22 cellular contexts compared by ENCODE assay signal in genomic region chr3:188341501-188341900, GRCh38.
A peak's percentile ranks its signal among the peaks of the same experiment; 100 is the strongest.
DNase-seq lines count a peak whose midpoint lies in the region; ATAC-seq, FAIRE-seq and TF ChIP-seq lines count a peak whose summit lies in the region.
"Had no signal": no experiment of that assay in that cellular context is flagged by ENCODE, and none has a peak within 500 bp of the region (broad histone marks: within the 10 kb centered on the region; RNA-seq: fewer than 3 reads in every experiment).

No MANE protein-coding gene starts in this region.

- POLR2A ChIA-PET in HepG2 (lab: Yijun Ruan, JAX), result no interaction called here

- H3K27me3 ChIP-seq in liver (ENCODE audit: control insufficient read depth in 4 of 4, insufficient read depth in 4 of 4, low read length in 3 of 4) (no peaks in the 10 kb centered on the region), HepG2 (ENCODE audit: control insufficient read depth in 1 of 2, insufficient read depth in 2 of 2, low read length in 2 of 2) (no peaks in the 10 kb centered on the region), muscle layer of duodenum (ENCODE audit: low read depth, low read length) (no peaks in the 10 kb centered on the region), subcutaneous abdominal adipose tissue (ENCODE audit: control insufficient read depth in 5 of 5, insufficient read depth in 4 of 5, low read length in 5 of 5) (no peaks in the 10 kb centered on the region), Peyer's patch (no peaks in the 10 kb centered on the region)

- TF ChIP-seq EP300 in HepG2 (IDR thresholded peaks at IDR 0.05; ENCODE audit: low read depth in 2 of 2, low read length in 2 of 2), result no peak
- TF ChIP-seq EP300 in HepG2 (CRISPR knock-in tag; IDR thresholded peaks at IDR 0.05; ENCODE audit: borderline replicate concordance), result no peak

- WGBS in liver, result 54% methylated on average over 2 of the region's 2 CpGs
- WGBS in HepG2 (ENCODE audit: low lambda C conversion rate), result 96% methylated on average over 2 of the region's 2 CpGs

- peaks cover 43% of the 10 kb centered on the region for H3K4me1 Mint-ChIP-seq in central memory CD8-positive, alpha-beta T cell

- peaks cover 7% of the 10 kb centered on the region for H3K79me2 ChIP-seq in HepG2 (ENCODE audit: insufficient read depth, low read length)

- FAIRE-seq in HepG2 (lab: Jason Lieb, UNC), result no peak
- FAIRE-seq: A549, G401.6, GM12892, GM19239, H1, HTR-8/SVneo had no signal

- H3K9me3 Mint-ChIP-seq in central memory CD8-positive, alpha-beta T cell, result no peaks in the 10 kb centered on the region
- H3K9me3 Mint-ChIP-seq: CD14-positive monocyte, IgD-negative memory B cell had no signal

- CTCF ChIA-PET in HepG2 (lab: Yijun Ruan, JAX; ENCODE audit: low intra/inter-chr PET ratio, low total read pairs), result no interaction called here

- no TSS peak for BruUV-seq in HepG2 (replicated peaks; lab: Mats Ljungman, UMichigan)

- H3K9ac ChIP-seq in liver (ENCODE audit: low read depth in 1 of 2, low read length in 2 of 2) (no peak overlapping the region), HepG2 (ENCODE audit: insufficient read depth, low read depth, low read length) (no peak overlapping the region), subcutaneous abdominal adipose tissue (ENCODE audit: low read length in 5 of 5) (no peak overlapping the region)

- no peaks in the 10 kb centered on the region for H4K20me1 ChIP-seq in HepG2 (ENCODE audit: insufficient read depth, low read length)

- H3K27me3 Mint-ChIP-seq in central memory CD8-positive, alpha-beta T cell, result no peaks in the 10 kb centered on the region
- H3K27me3 Mint-ChIP-seq: B cell, IgD-negative memory B cell had no signal

- TF ChIP-seq CTCF in liver (IDR thresholded peaks at IDR 0.05; ENCODE audit: low read depth, low read length, missing input control) (no peak), HepG2 (CRISPR knock-in tag; IDR thresholded peaks at IDR 0.05) (no peak), Peyer's patch (IDR thresholded peaks at IDR 0.05) (no peak)

- no peak overlapping the region for H3K4me2 ChIP-seq in HepG2 (ENCODE audit: low read depth, low read length)
- H3K4me2 ChIP-seq: A549 had no signal

- peak overlapping the region; percentile 55 for H3K27ac Mint-ChIP-seq in central memory CD8-positive, alpha-beta T cell (ENCODE audit: low read depth)
- H3K27ac Mint-ChIP-seq: IgD-negative memory B cell had no signal

- TF ChIP-seq RAD21 in liver (IDR thresholded peaks at IDR 0.05), result peak; percentile 37 to 39
- TF ChIP-seq RAD21 in HepG2 (CRISPR knock-in tag; IDR thresholded peaks at IDR 0.05), result no peak

- no peak overlapping the region for H3K4me3 Mint-ChIP-seq in central memory CD8-positive, alpha-beta T cell
- H3K4me3 Mint-ChIP-seq: B cell, CD14-positive monocyte, IgD-negative memory B cell had no signal

- H3K9me3 ChIP-seq in liver (ENCODE audit: control insufficient read depth in 4 of 4, low read length in 3 of 4) (no peaks in the 10 kb centered on the region), HepG2 (ENCODE audit: low read length) (no peaks in the 10 kb centered on the region), muscle layer of duodenum (ENCODE audit: control insufficient read depth in 1 of 2, low read length in 2 of 2) (no peaks in the 10 kb centered on the region), subcutaneous abdominal adipose tissue (ENCODE audit: control insufficient read depth in 5 of 5, low read length in 5 of 5) (no peaks in the 10 kb centered on the region), Peyer's patch (no peaks in the 10 kb centered on the region)
- H3K9me3 ChIP-seq: A549 had no signal

- H3K4me1 ChIP-seq in liver (ENCODE audit: control insufficient read depth in 4 of 4, insufficient read depth in 4 of 4, low read length in 3 of 4) (peaks cover 4 to 16% (median 6%) of the 10 kb centered on the region in 4 donors), HepG2 (ENCODE audit: insufficient read depth, low read length) (no peaks in the 10 kb centered on the region), muscle layer of duodenum (ENCODE audit: control insufficient read depth in 1 of 2, insufficient read depth in 2 of 2, low read length in 2 of 2) (peaks cover 9 to 12% of the 10 kb centered on the region in 2 donors), subcutaneous abdominal adipose tissue (ENCODE audit: control insufficient read depth in 5 of 5, insufficient read depth in 5 of 5, low read length in 5 of 5) (peaks cover 0 to 16% (median 13%) of the 10 kb centered on the region in 5 donors), Peyer's patch (peaks cover 0 to 5% (median 0%) of the 10 kb centered on the region in 4 donors)

- H3K36me3 ChIP-seq in liver (ENCODE audit: control insufficient read depth in 4 of 4, insufficient read depth in 3 of 4, low read depth in 1 of 4, low read length in 3 of 4) (no peaks in the 10 kb centered on the region), HepG2 (replicated peaks in 1 of 2; ENCODE audit: control insufficient read depth in 1 of 2, insufficient read depth in 2 of 2, low read length in 2 of 2) (no peaks in the 10 kb centered on the region; a peak in 2 of 5 replicates), muscle layer of duodenum (ENCODE audit: control insufficient read depth in 1 of 2, insufficient read depth in 2 of 2, low read length in 2 of 2) (no peaks in the 10 kb centered on the region), subcutaneous abdominal adipose tissue (ENCODE audit: control insufficient read depth in 5 of 5, insufficient read depth in 5 of 5, low read length in 5 of 5) (no peaks in the 10 kb centered on the region), Peyer's patch (no peaks in the 10 kb centered on the region)

- TF ChIP-seq POLR2A in HepG2 (IDR thresholded peaks at IDR 0.05; ENCODE audit: insufficient read depth in 1 of 2, low read depth in 2 of 2, low read length in 2 of 2) (no peak), Peyer's patch (IDR thresholded peaks at IDR 0.05) (no peak)

- in situ Hi-C loops in HepG2 (cut with HindIII; ENCODE audit: extremely low pct_ligation_motif_present, low pct_unique_long_range_greater_than_20kb), result no loop called here

- H3K27ac ChIP-seq in liver (ENCODE audit: low read depth in 1 of 2, low read length in 2 of 2), result peak overlapping the region; percentile 13 to 44
- H3K27ac ChIP-seq in HepG2 (ENCODE audit: extremely low read length, insufficient read depth, low read length), result no peak overlapping the region
- peak overlapping the region; percentile 5 for H3K27ac ChIP-seq in muscle layer of duodenum (ENCODE audit: low read length)
- H3K27ac ChIP-seq in subcutaneous abdominal adipose tissue (ENCODE audit: low read depth, low read length), result peak overlapping the region; percentile 37
- H3K27ac ChIP-seq in Peyer's patch, result no peak overlapping the region
- H3K27ac ChIP-seq: A549 had no signal

- intact Hi-C loops in HepG2 (cut with micrococcal nuclease; ENCODE audit: unreplicated experiment), result no loop called here

- DNase-seq in HepG2 (ENCODE audit: low spot score) (no peak), Peyer's patch (no peak)
- DNase-seq in central memory CD8-positive, alpha-beta T cell (ENCODE audit: low spot score in 2 of 2), result no peak
- DNase-seq in stimulated activated CD4-positive, alpha-beta T cell treated with anti-CD3 and anti-CD28 coated beads, Interleukin-2, amount 100 ng/mL, for 48 hours, result no peak
- DNase-seq: NCI-H1105, NCI-H2029 treated with DMSO at 0.1 percent for 48 hours, NCI-H226, NCI-H510A treated with DMSO at 0.1 percent for 48 hours, NCI-H748 treated with DMSO at 0.1 percent for 48 hours had no signal

- H2AFZ ChIP-seq in HepG2 (ENCODE audit: low read length), result no peak overlapping the region

- peaks cover 1% of the 10 kb centered on the region for H3K36me3 Mint-ChIP-seq in central memory CD8-positive, alpha-beta T cell (ENCODE audit: insufficient read depth)
- H3K36me3 Mint-ChIP-seq: IgD-negative memory B cell had no signal

- ATAC-seq in HepG2, result no peak
- no peak for ATAC-seq in central memory CD8-positive, alpha-beta T cell (replicated peaks; ENCODE audit: extremely low read depth, poor library complexity, severe bottlenecking)
- ATAC-seq: A549, Right ventricle myocardium inferior had no signal

- H3K4me3 ChIP-seq in liver (ENCODE audit: low read depth in 1 of 3, low read length in 3 of 3) (no peak overlapping the region), HepG2 (replicated peaks in 1 of 3; ENCODE audit: insufficient read depth in 1 of 3, low read depth in 2 of 3, low read length in 3 of 3) (no peak overlapping the region), muscle layer of duodenum (ENCODE audit: low read depth in 1 of 2, low read length in 2 of 2) (no peak overlapping the region), subcutaneous abdominal adipose tissue (ENCODE audit: low read depth in 1 of 5, low read length in 5 of 5) (no peak overlapping the region), Peyer's patch (no peak overlapping the region)
- H3K4me3 ChIP-seq: A549 had no signal

TF ChIP-seq in liver, 16 proteins besides CTCF, POLR2A, EP300 and RAD21:
- TF ChIP-seq MAX (IDR thresholded peaks at IDR 0.05) (no peak), HNF4A (conservative IDR thresholded peaks at IDR 0.05) (peak; percentile 35 to 60), JUND (IDR thresholded peaks at IDR 0.05) (peak in 1 of 2 donors; percentile 41), FOXA1 (IDR thresholded peaks at IDR 0.05) (peak; percentile 49), NR2F2 (IDR thresholded peaks at IDR 0.05) (no peak), RXRA (IDR thresholded peaks at IDR 0.05) (peak; percentile 52 to 73), YY1 (IDR thresholded peaks at IDR 0.05) (peak; percentile 46), FOXA2 (IDR thresholded peaks at IDR 0.05) (peak; percentile 47), EGR1 (IDR thresholded peaks at IDR 0.05; ENCODE audit: low read depth in 2 of 2) (no peak)

TF ChIP-seq in HepG2, 621 proteins besides CTCF, POLR2A, EP300 and RAD21 (continues in another document):
- TF ChIP-seq IKZF4 (CRISPR knock-in tag; IDR thresholded peaks at IDR 0.05; ENCODE audit: borderline replicate concordance, low read depth, not compliant biosample characterization), result no peak
- no peak for TF ChIP-seq ZNF281 (CRISPR knock-in tag; IDR thresholded peaks at IDR 0.05; ENCODE audit: borderline replicate concordance)

Comparison
In these comparisons a context has a peak if more than half of its experiments do, and no peak if none do; other contexts are left out.
1. H3K27ac ChIP-seq: peak in liver (2 of 2), muscle layer of duodenum (single experiment) and subcutaneous abdominal adipose tissue (single experiment); none in HepG2 (single experiment) and Peyer's patch (0 of 4).